Comparison of ENCODE assay signal across 13 cellular contexts in the genomic region with DNA sequence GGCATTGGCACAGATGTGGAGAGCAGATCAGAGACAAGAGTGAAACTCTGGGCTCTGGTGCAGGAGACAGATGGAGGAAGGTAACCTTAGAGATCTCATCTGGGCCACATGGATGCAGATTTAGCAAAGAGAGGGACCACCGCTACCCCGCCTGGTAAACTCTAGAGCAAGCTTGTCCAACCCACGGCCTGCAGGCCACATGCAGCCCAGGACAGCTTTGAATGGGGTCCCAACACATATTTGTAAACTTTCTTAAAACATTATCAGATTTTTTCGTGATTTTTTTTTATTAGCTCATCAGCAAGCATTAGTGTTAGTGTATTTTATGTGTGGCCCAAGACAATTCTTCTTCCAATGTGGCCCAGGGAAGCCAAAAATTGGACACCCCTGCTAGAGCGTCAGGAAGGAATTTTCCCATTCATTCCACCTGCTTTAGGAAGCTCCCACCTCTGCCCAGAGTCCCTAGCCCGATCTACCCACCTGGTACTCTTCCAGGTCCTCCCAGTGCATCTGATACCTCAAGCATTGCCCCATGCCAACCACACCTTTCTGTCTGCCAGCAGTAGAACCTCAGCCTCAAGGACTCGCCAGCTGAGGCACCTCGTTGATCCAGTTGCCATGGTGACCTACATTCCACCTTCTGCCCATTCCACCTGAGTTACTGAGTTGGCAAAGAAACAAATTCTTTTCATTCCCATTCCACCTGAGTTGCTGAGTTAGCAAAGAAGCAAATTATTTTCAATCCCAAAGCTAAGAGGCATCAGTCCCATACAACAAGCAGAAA. TPM values are rescaled to one million over a fixed set of nuclear protein-coding genes. Genes with fewer than 3 reads are reported as not detected.
DNase-seq lines count a peak whose midpoint lies in the region; ATAC-seq and TF ChIP-seq lines count a peak whose summit lies in the region.
"Had no signal": no experiment of that assay in that cellular context is flagged by ENCODE, and none has a peak within 500 bp of the region (broad histone marks: within the 10 kb centered on the region; RNA-seq: fewer than 3 reads in every experiment).

TSS of gene CIB4 (minus strand) at position 586 of the 784 bp plus-strand sequence. CDS start at position 534, 52 bp downstream.

- no peak within 1 kb of the TSS for H3K27ac ChIP-seq in psoas muscle
- H3K27ac ChIP-seq: tibial artery had no signal

- intact Hi-C loops in psoas muscle (cut with DNase I): no loop called here

- peaks cover 0 to 41% (median 2%) of the 10 kb centered on the region in 3 donors for H3K27me3 ChIP-seq in psoas muscle (ENCODE audit: insufficient read depth in 3 of 3, low read length in 2 of 3)

- H3K4me1 ChIP-seq in psoas muscle: no peaks in the 10 kb centered on the region
- H3K4me1 ChIP-seq: tibial artery had no signal

- H3K27ac Mint-ChIP-seq in type B pancreatic cell: peak within 1 kb of the TSS; percentile 63

- no peaks in the 10 kb centered on the region for H3K9me3 Mint-ChIP-seq in type B pancreatic cell

- DNase-seq in NCI-H524 (lab: John Stamatoyannopoulos, UW) (peak; percentile 25 to 83), NCI-H524 treated with DMSO at 0.1 percent for 48 hours (lab: John Stamatoyannopoulos, UW) (no peak), SW480 (ENCODE audit: low spot score) (peak; percentile 47), islet precursor cell (peak; percentile 58), type B pancreatic cell (ENCODE audit: extremely low spot score, unreplicated experiment) (peak; percentile 24), psoas muscle (no peak), hepatic stellate cell (ENCODE audit: low spot score) (no peak), NCI-H1694 (lab: John Stamatoyannopoulos, UW) (no peak)
- DNase-seq: cortex of kidney, small intestine had no signal

- H3K36me3 ChIP-seq in psoas muscle (ENCODE audit: insufficient read depth in 1 of 2, low read depth in 1 of 2): no peaks in the 10 kb centered on the region
- H3K36me3 ChIP-seq: tibial artery had no signal

- peaks cover 15% of the 10 kb centered on the region for H3K4me1 Mint-ChIP-seq in type B pancreatic cell (ENCODE audit: unreplicated experiment)

- ATAC-seq in psoas muscle: no peak

- TF ChIP-seq CTCF in type B pancreatic cell (conservative IDR thresholded peaks at IDR 0.05): no peak
- TF ChIP-seq CTCF in psoas muscle (IDR thresholded peaks at IDR 0.05): no peak

- WGBS in psoas muscle, 3 donors: 76 to 85% (median 80%) methylated on average over 8 of the region's 8 CpGs

- no peaks in the 10 kb centered on the region for H3K9me3 ChIP-seq in psoas muscle
- H3K9me3 ChIP-seq: tibial artery had no signal

- peak within 1 kb of the TSS; percentile 17 for H3K4me3 Mint-ChIP-seq in type B pancreatic cell

- peaks cover 11% of the 10 kb centered on the region for H3K27me3 Mint-ChIP-seq in type B pancreatic cell

- H3K4me3 ChIP-seq in psoas muscle: no peak within 1 kb of the TSS
- H3K4me3 ChIP-seq: tibial artery had no signal

- no peaks in the 10 kb centered on the region for H3K36me3 Mint-ChIP-seq in type B pancreatic cell

RNA-seq across cellular contexts. Expression of gene CIB4, which starts in this region (rescaled TPM):
- total RNA-seq in type B pancreatic cell (ENCODE audit: low replicate concordance) (not detected in 2 replicates), psoas muscle (not detected)
- not detected for polyA plus RNA-seq in psoas muscle
- total RNA-seq: HT1080 had no signal
- polyA plus RNA-seq: neural cell, small intestine had no signal

Comparison
In these comparisons a context has a peak if more than half of its experiments do, and no peak if none do; other contexts are left out.
1. DNase-seq: peak in NCI-H524 (2 of 2), SW480 (single experiment) and islet precursor cell (single experiment); none in NCI-H524 treated with DMSO at 0.1 percent for 48 hours (single experiment), psoas muscle (0 of 2), hepatic stellate cell (single experiment) and NCI-H1694 (single experiment).
2. Peak in DNase-seq in type B pancreatic cell; RNA of the gene not detected or under 1 TPM.